In the genomic region with DNA sequence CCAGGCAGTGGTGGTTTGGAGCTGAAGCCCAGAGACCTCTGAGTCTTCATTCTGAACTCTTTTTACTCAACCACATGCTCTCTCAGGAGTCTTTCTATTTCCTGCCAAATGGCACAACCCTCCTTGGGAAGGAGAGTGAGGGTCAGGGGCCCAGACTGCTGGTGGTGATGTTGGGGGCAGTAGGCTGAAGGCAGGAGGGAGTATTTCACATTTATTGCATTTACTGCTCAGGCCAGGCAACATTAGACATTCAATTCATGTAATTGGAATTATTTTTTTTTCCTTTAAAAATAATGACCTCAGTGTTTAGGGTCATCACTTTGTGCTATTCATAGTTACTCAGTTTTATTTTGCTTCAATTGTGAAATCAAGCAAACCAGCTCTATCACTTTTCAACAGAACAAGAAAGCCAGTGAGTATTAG, we compare ENCODE assay signal across 13 cellular contexts.
A peak's percentile ranks its signal among the peaks of the same experiment; 100 is the strongest.
DNase-seq lines count a peak whose midpoint lies in the region; ATAC-seq, FAIRE-seq and TF ChIP-seq lines count a peak whose summit lies in the region.
"Had no signal": no experiment of that assay in that cellular context is flagged by ENCODE, and none has a peak within 500 bp of the region (broad histone marks: within the 10 kb centered on the region; RNA-seq: fewer than 3 reads in every experiment).

No MANE protein-coding gene starts in this region.

- H3K36me3 ChIP-seq in gastroesophageal sphincter = no peaks in the 10 kb centered on the region
- no peaks in the 10 kb centered on the region for H3K36me3 ChIP-seq in osteoblast (ENCODE audit: insufficient read depth, low read length)
- H3K36me3 ChIP-seq in upper lobe of right lung = no peaks in the 10 kb centered on the region
- H3K36me3 ChIP-seq: SJSA1 had no signal

- no peaks in the 10 kb centered on the region for H3K79me2 ChIP-seq in osteoblast (ENCODE audit: insufficient read depth, low read length)

- peaks cover 2% of the 10 kb centered on the region for H3K4me1 Mint-ChIP-seq in activated naive CD8-positive, alpha-beta T cell treated with anti-CD3 and anti-CD28 coated beads, Interleukin-2, amount 50 U/mL, for 24 hours

- H3K4me3 Mint-ChIP-seq in activated naive CD8-positive, alpha-beta T cell treated with anti-CD3 and anti-CD28 coated beads, Interleukin-2, amount 50 U/mL, for 24 hours = no peak overlapping the region

- peak overlapping the region; percentile 41 for H3K4me2 ChIP-seq in osteoblast (ENCODE audit: insufficient read depth, low read length)

- H4K20me1 ChIP-seq in osteoblast (ENCODE audit: insufficient read depth, low read length) = no peaks in the 10 kb centered on the region

- no peaks in the 10 kb centered on the region for H3K9me3 Mint-ChIP-seq in activated naive CD8-positive, alpha-beta T cell treated with anti-CD3 and anti-CD28 coated beads, Interleukin-2, amount 50 U/mL, for 24 hours

- no peaks in the 10 kb centered on the region for H3K9me3 ChIP-seq in gastroesophageal sphincter
- no peaks in the 10 kb centered on the region for H3K9me3 ChIP-seq in osteoblast (ENCODE audit: low read depth, low read length)
- H3K9me3 ChIP-seq in upper lobe of right lung = no peaks in the 10 kb centered on the region
- H3K9me3 ChIP-seq: SJSA1 had no signal

- ATAC-seq in gastroesophageal sphincter = peak; percentile 72
- no peak for ATAC-seq in upper lobe of right lung
- ATAC-seq in activated naive CD8-positive, alpha-beta T cell treated with anti-CD3 and anti-CD28 coated beads, Interleukin-2, amount 50 U/mL, for 24 hours = no peak
- ATAC-seq: GM12878 had no signal

- H3K4me3 ChIP-seq in gastroesophageal sphincter (no peak overlapping the region), osteoblast (ENCODE audit: insufficient read depth, low read length) (no peak overlapping the region), upper lobe of right lung (no peak overlapping the region)
- H3K4me3 ChIP-seq: GM12878, SJSA1 had no signal

- intact Hi-C loops in upper lobe of right lung (cut with DNase I) = no loop called here

- H3K36me3 Mint-ChIP-seq in activated naive CD8-positive, alpha-beta T cell treated with anti-CD3 and anti-CD28 coated beads, Interleukin-2, amount 50 U/mL, for 24 hours (ENCODE audit: low read depth) = no peaks in the 10 kb centered on the region

- peak; percentile 78 for DNase-seq in osteoblast (ENCODE audit: insufficient read length, low spot score, missing footprints)
- no peak for DNase-seq in upper lobe of right lung
- DNase-seq in activated naive CD8-positive, alpha-beta T cell treated with anti-CD3 and anti-CD28 coated beads, Interleukin-2, amount 50 U/mL, for 24 hours = no peak
- no peak for DNase-seq in GM12891 (ENCODE audit: insufficient read length, low spot score)
- DNase-seq in DMS153 treated with DMSO at 0.1 percent for 48 hours (lab: John Stamatoyannopoulos, UW; ENCODE audit: unreplicated experiment) = no peak
- DNase-seq: activated CD8-positive, alpha-beta memory T cell treated with anti-CD3 and anti-CD28 coated beads for 24 hours; activated naive CD4-positive, alpha-beta T cell; trophoblast cell had no signal

- no peak for FAIRE-seq in GM12891 (lab: Jason Lieb, UNC)
- FAIRE-seq: bronchial epithelial cell, GM12878 had no signal

- H3K27me3 ChIP-seq in gastroesophageal sphincter = no peaks in the 10 kb centered on the region
- no peaks in the 10 kb centered on the region for H3K27me3 ChIP-seq in osteoblast (ENCODE audit: insufficient read depth, low read length)
- no peaks in the 10 kb centered on the region for H3K27me3 ChIP-seq in upper lobe of right lung
- H3K27me3 ChIP-seq: SJSA1 had no signal

- no peak overlapping the region for H3K27ac Mint-ChIP-seq in activated naive CD8-positive, alpha-beta T cell treated with anti-CD3 and anti-CD28 coated beads, Interleukin-2, amount 50 U/mL, for 24 hours

- peak overlapping the region; percentile 54 for H2AFZ ChIP-seq in osteoblast (ENCODE audit: low read length)

- H3K27me3 Mint-ChIP-seq in activated naive CD8-positive, alpha-beta T cell treated with anti-CD3 and anti-CD28 coated beads, Interleukin-2, amount 50 U/mL, for 24 hours = no peaks in the 10 kb centered on the region

- no peak for TF ChIP-seq CTCF in VCaP (conservative IDR thresholded peaks at IDR 0.05)
- no peak for TF ChIP-seq CTCF in gastroesophageal sphincter (IDR thresholded peaks at IDR 0.05)
- no peak for TF ChIP-seq CTCF in osteoblast (IDR thresholded peaks at IDR 0.05; ENCODE audit: extremely low read depth, low read depth, low read length)
- TF ChIP-seq CTCF in upper lobe of right lung (IDR thresholded peaks at IDR 0.05) = no peak

- H3K4me1 ChIP-seq in gastroesophageal sphincter = peaks cover 4 to 31% (median 7%) of the 10 kb centered on the region in 3 donors
- H3K4me1 ChIP-seq in osteoblast (ENCODE audit: insufficient read depth, low read length) = peaks cover 42% of the 10 kb centered on the region
- H3K4me1 ChIP-seq in upper lobe of right lung = no peaks in the 10 kb centered on the region

- TF ChIP-seq POLR2A in gastroesophageal sphincter (IDR thresholded peaks at IDR 0.05) (no peak), GM12891 (IDR thresholded peaks at IDR 0.05; ENCODE audit: low read depth, low read length) (no peak)

- TF ChIP-seq EP300 in gastroesophageal sphincter (IDR thresholded peaks at IDR 0.05) = no peak

- H3K27ac ChIP-seq in VCaP = peak overlapping the region; percentile 75
- peak overlapping the region; percentile 57 to 71 (median 65) for H3K27ac ChIP-seq in gastroesophageal sphincter
- H3K27ac ChIP-seq in osteoblast (ENCODE audit: low read depth, low read length) = peak overlapping the region; percentile 81
- H3K27ac ChIP-seq in upper lobe of right lung = peak overlapping the region; percentile 26
- H3K27ac ChIP-seq: SJSA1 had no signal

TF ChIP-seq in GM12891, 5 proteins besides CTCF, POLR2A, EP300 and RAD21:
- TF ChIP-seq SPI1 (IDR thresholded peaks at IDR 0.05; ENCODE audit: low read depth, low read length) (no peak), POLR2AphosphoS5 (IDR thresholded peaks at IDR 0.05; ENCODE audit: low read depth, low read length) (no peak), POU2F2 (IDR thresholded peaks at IDR 0.05; ENCODE audit: low read depth, low read length) (no peak), TAF1 (IDR thresholded peaks at IDR 0.05; ENCODE audit: low read depth, low read length) (no peak), PAX5 (IDR thresholded peaks at IDR 0.05; ENCODE audit: insufficient read depth, low read length, severe bottlenecking) (no peak)

Comparison
In these comparisons a context has a peak if more than half of its experiments do, and no peak if none do; other contexts are left out.
1. H3K27ac ChIP-seq: peak in every context shown above with its lines; median percentile 81 in osteoblast; 75 in VCaP; 65 in gastroesophageal sphincter; 26 in upper lobe of right lung.